8 cellular contexts compared by ENCODE assay signal in genomic region chr1:151198254-151199127, GRCh38. TPM values are rescaled to one million over a fixed set of nuclear protein-coding genes. Genes with fewer than 3 reads are reported as not detected.
DNase-seq lines count a peak whose midpoint lies in the region; ATAC-seq and TF ChIP-seq lines count a peak whose summit lies in the region.

TSS of gene PIP5K1A (plus strand) at chr1:151198552. CDS start at chr1:151198997, 445 bp downstream.

- H3K9me3 ChIP-seq in liver (ENCODE audit: control insufficient read depth in 4 of 4, low read length in 3 of 4) = no peaks in the 10 kb centered on the region

- intact Hi-C loops in CD14-positive monocyte (cut with micrococcal nuclease) (loop anchor here (2.0 to 10.0 kb wide), 3 partner anchors 54 to 206 kb away; partner anchors contain the start of gene PSMD4 (in 2 of the 2)), dorsolateral prefrontal cortex (cut with DNase I) (loop anchor here (2.0 to 10.0 kb wide), 5 partner anchors 56 to 539 kb away; partner anchors contain the start of genes PSMB4 (in 2 of the 2), PSMD4 (in 1 of the 2) and RFX5 (in 1 of the 2))
- intact Hi-C loops in activated CD4-positive, alpha-beta memory T cell treated with anti-CD3 and anti-CD28 coated beads for 36 hours (cut with micrococcal nuclease) = loop anchor here (1.0 to 5.0 kb wide), 10 partner anchors 8 to 259 kb away; partner anchors contain the start of genes CDC42SE1, LYSMD1, PI4KB and POGZ

- H3K27ac Mint-ChIP-seq in CD14-positive monocyte = peak within 1 kb of the TSS; percentile 98 to 99 (median 99)
- H3K27ac Mint-ChIP-seq in activated CD4-positive, alpha-beta memory T cell treated with anti-CD3 and anti-CD28 coated beads for 36 hours = peak within 1 kb of the TSS; percentile 96

- peak within 1 kb of the TSS; percentile 80 to 84 for H3K9ac ChIP-seq in liver (ENCODE audit: low read depth in 1 of 2, low read length in 2 of 2)

- H3K36me3 Mint-ChIP-seq in CD14-positive monocyte = peaks cover 10 to 13% of the 10 kb centered on the region in 2 donors
- peaks cover 17% of the 10 kb centered on the region for H3K36me3 Mint-ChIP-seq in activated CD4-positive, alpha-beta memory T cell treated with anti-CD3 and anti-CD28 coated beads for 36 hours

- peaks cover 4 to 8% (median 4%) of the 10 kb centered on the region in 3 donors for H3K27me3 Mint-ChIP-seq in CD14-positive monocyte (ENCODE audit: low read depth in 3 of 3)
- H3K27me3 Mint-ChIP-seq in activated CD4-positive, alpha-beta memory T cell treated with anti-CD3 and anti-CD28 coated beads for 36 hours = no peaks in the 10 kb centered on the region

- no peak for TF ChIP-seq CTCF in CD14-positive monocyte (IDR thresholded peaks at IDR 0.05)
- peak in 31 of 56 donors; percentile 9 to 60 (median 33) for TF ChIP-seq CTCF in dorsolateral prefrontal cortex (IDR thresholded peaks at IDR 0.05 in 54 of 56, conservative IDR thresholded peaks at IDR 0.05 in 2 of 56; ENCODE audit: low read depth in 1 of 56, partially characterized antibody in 56 of 56)
- TF ChIP-seq CTCF in liver (IDR thresholded peaks at IDR 0.05; ENCODE audit: low read depth, low read length, missing input control) = no peak

- TF ChIP-seq RAD21 in liver (IDR thresholded peaks at IDR 0.05) = peak; percentile 19 to 24

- H3K4me3 ChIP-seq in dorsolateral prefrontal cortex = peak within 1 kb of the TSS; percentile 62 to 98 (median 91)
- H3K4me3 ChIP-seq in liver (ENCODE audit: low read depth in 1 of 3, low read length in 3 of 3) = peak within 1 kb of the TSS; percentile 89 to 100 (median 96)

- CTCF ChIA-PET in activated CD4-positive, alpha-beta memory T cell treated with anti-CD3 and anti-CD28 coated beads for 36 hours (lab: Charles Lee) = interaction anchor here (0.8 to 1.7 kb wide), 4 partner anchors 9 to 142 kb away, joined by 3 to 10 read pairs (median 6); partner anchors contain the start of genes VPS72 and ZNF687

- no peaks in the 10 kb centered on the region for H3K9me3 Mint-ChIP-seq in CD14-positive monocyte
- no peaks in the 10 kb centered on the region for H3K9me3 Mint-ChIP-seq in activated CD4-positive, alpha-beta memory T cell treated with anti-CD3 and anti-CD28 coated beads for 36 hours

- H3K27ac ChIP-seq in dorsolateral prefrontal cortex (peak within 1 kb of the TSS; percentile 18 to 95 (median 86)), liver (ENCODE audit: low read depth in 1 of 2, low read length in 2 of 2) (peak within 1 kb of the TSS; percentile 61 to 90)

- ATAC-seq in GM19397 (IDR thresholded peaks at IDR 0.05; ENCODE audit: unreplicated experiment) (peak; percentile 93), HG03571 (IDR thresholded peaks at IDR 0.05; ENCODE audit: unreplicated experiment) (peak; percentile 75)

- DNase-seq in CD14-positive monocyte (ENCODE audit: low spot score) = peak; percentile 99
- DNase-seq in NCI-H82 treated with DMSO at 0.1 percent for 48 hours (lab: John Stamatoyannopoulos, UW; ENCODE audit: unreplicated experiment) = peak; percentile 99
- peak; percentile 99 for DNase-seq in activated CD4-positive, alpha-beta memory T cell treated with anti-CD3 and anti-CD28 coated beads for 36 hours
- DNase-seq in dorsolateral prefrontal cortex = peak; percentile 96 to 99 (median 98)
- peak; percentile 99 for DNase-seq in stimulated activated CD4-positive, alpha-beta T cell treated with anti-CD3 and anti-CD28 coated beads, Interleukin-4, amount 100 ng/mL, for 24 hours

- peak within 1 kb of the TSS; percentile 97 to 99 for H3K4me3 Mint-ChIP-seq in CD14-positive monocyte
- peak within 1 kb of the TSS; percentile 99 for H3K4me3 Mint-ChIP-seq in activated CD4-positive, alpha-beta memory T cell treated with anti-CD3 and anti-CD28 coated beads for 36 hours

- peaks cover 3 to 24% (median 12%) of the 10 kb centered on the region in 4 donors for H3K4me1 ChIP-seq in liver (ENCODE audit: control insufficient read depth in 4 of 4, insufficient read depth in 4 of 4, low read length in 3 of 4)

- under 1% methylated on average over 60 of the region's 60 CpGs for WGBS in liver

- POLR2A ChIA-PET in activated CD4-positive, alpha-beta memory T cell treated with anti-CD3 and anti-CD28 coated beads for 36 hours (lab: Charles Lee) = interaction anchor here (0.6 to 1.8 kb wide), 9 partner anchors 8 to 115 kb away, joined by 3 to 11 read pairs (median 3); partner anchors contain the start of genes LYSMD1, PSMD4, SCNM1 and VPS72

- H3K27me3 ChIP-seq in dorsolateral prefrontal cortex (no peaks in the 10 kb centered on the region), liver (ENCODE audit: control insufficient read depth in 4 of 4, insufficient read depth in 4 of 4, low read length in 3 of 4) (no peaks in the 10 kb centered on the region)

- peaks cover 0 to 6% (median 3%) of the 10 kb centered on the region in 4 donors for H3K36me3 ChIP-seq in liver (ENCODE audit: control insufficient read depth in 4 of 4, insufficient read depth in 3 of 4, low read depth in 1 of 4, low read length in 3 of 4)

- H3K4me1 Mint-ChIP-seq in CD14-positive monocyte = peaks cover 42% of the 10 kb centered on the region
- H3K4me1 Mint-ChIP-seq in activated CD4-positive, alpha-beta memory T cell treated with anti-CD3 and anti-CD28 coated beads for 36 hours (ENCODE audit: low read depth) = peaks cover 37% of the 10 kb centered on the region

TF ChIP-seq in liver, 16 proteins besides CTCF, POLR2A, EP300 and RAD21:
- TF ChIP-seq TAF1 (conservative IDR thresholded peaks at IDR 0.05) (peak; percentile 63), ZBTB33 (IDR thresholded peaks at IDR 0.05) (peak; percentile 87), FOXA1 (IDR thresholded peaks at IDR 0.05) (no peak), MAX (IDR thresholded peaks at IDR 0.05) (peak; percentile 81), SP1 (IDR thresholded peaks at IDR 0.05) (peak; percentile 71), HNF4G (IDR thresholded peaks at IDR 0.05) (no peak), GABPA (IDR thresholded peaks at IDR 0.05 in 1 of 2, conservative IDR thresholded peaks at IDR 0.05 in 1 of 2) (peak in 1 of 2 donors; percentile 40), YY1 (IDR thresholded peaks at IDR 0.05) (peak; percentile 82), RXRA (IDR thresholded peaks at IDR 0.05) (peak; percentile 63 to 72), NR2F2 (IDR thresholded peaks at IDR 0.05) (peak; percentile 70), JUND (IDR thresholded peaks at IDR 0.05) (no peak), REST (IDR thresholded peaks at IDR 0.05) (peak; percentile 55), HNF4A (conservative IDR thresholded peaks at IDR 0.05) (peak; percentile 40 to 73), EGR1 (IDR thresholded peaks at IDR 0.05; ENCODE audit: low read depth in 2 of 2) (peak; percentile 60 to 68)
TF ChIP-seq in liver: peak in this region for 11.

RNA-seq across cellular contexts. Expression of gene PIP5K1A, which starts in this region (rescaled TPM):
- polyA plus RNA-seq in CD14-positive monocyte (10 to 100 TPM; 10.8 to 11.7 TPM), liver (10 to 100 TPM in 1 of 2 donors, 1 to 10 TPM in 1; 4.0 to 10.4 TPM)
- 10 to 100 TPM; 78.6 to 84.3 TPM for total RNA-seq in activated CD4-positive, alpha-beta memory T cell treated with anti-CD3 and anti-CD28 coated beads for 36 hours
- total RNA-seq in dorsolateral prefrontal cortex (10 to 100 TPM; 43.8 to 76.6 (median 61.3) TPM), liver (10 to 100 TPM; 16.7 to 32.0 TPM)

Comparison
In these comparisons a context has a peak if more than half of its experiments do, and no peak if none do; other contexts are left out.
1. Peak in every context shown above with its lines: DNase-seq, ATAC-seq, H3K4me3 ChIP-seq and H3K27ac ChIP-seq.
2. CTCF ChIP-seq: peak in dorsolateral prefrontal cortex (31 of 56); none in CD14-positive monocyte (single experiment) and liver (single experiment).